27 cellular contexts compared by ENCODE assay signal in the genomic region with DNA sequence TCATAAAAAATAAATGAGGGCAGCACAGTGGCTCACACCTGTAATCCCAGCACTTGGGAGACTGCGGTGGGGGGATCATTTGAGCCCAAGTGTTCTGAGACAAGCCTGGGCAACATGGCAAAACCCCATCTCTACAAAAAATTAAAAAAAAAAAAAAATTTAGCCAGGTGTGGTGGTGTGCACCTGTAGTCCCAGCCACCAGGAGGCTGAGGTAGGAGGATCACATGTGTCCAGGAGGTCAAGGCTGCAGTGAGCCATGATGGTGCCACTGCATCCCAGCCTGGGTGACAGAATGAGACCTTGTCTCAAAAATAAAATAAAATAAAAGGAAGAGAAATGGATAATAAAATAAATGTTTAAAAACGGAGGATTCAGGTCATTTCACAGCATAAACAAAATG.
"Had no signal": no experiment of that assay in that cellular context is flagged by ENCODE, and none has a peak within 500 bp of the region (broad histone marks: within the 10 kb centered on the region; RNA-seq: fewer than 3 reads in every experiment).

No MANE protein-coding gene starts in this region.

- H3K9me3 ChIP-seq: ascending aorta, breast epithelium, colonic mucosa, gastroesophageal sphincter, heart right ventricle had no signal

- ATAC-seq: activated CD4-positive, alpha-beta T cell treated with anti-CD3 and anti-CD28 coated beads for 36 hours; activated naive CD4-positive, alpha-beta T cell treated with anti-CD3 and anti-CD28 coated beads, Interleukin-2, amount 50 U/mL, for 72 hours; activated T-cell treated with anti-CD3 and anti-CD28 coated beads, Interleukin-2, amount 50 U/mL, for 72 hours; esophagus mucosa; gastroesophageal sphincter; heart right ventricle had no signal

- H3K4me1 ChIP-seq: ascending aorta, breast epithelium, colonic mucosa, gastroesophageal sphincter, heart right ventricle had no signal

- H3K27ac ChIP-seq: ascending aorta, breast epithelium, cardiac muscle cell, colonic mucosa, gastroesophageal sphincter, heart right ventricle had no signal

- H3K27me3 ChIP-seq: ascending aorta, breast epithelium, cardiac muscle cell, colonic mucosa, gastroesophageal sphincter, heart right ventricle had no signal

- DNase-seq: activated CD4-positive, alpha-beta memory T cell treated with anti-CD3 and anti-CD28 coated beads for 36 hours; activated CD4-positive, alpha-beta T cell treated with anti-CD3 and anti-CD28 coated beads for 36 hours; activated CD4-positive, alpha-beta T cell treated with anti-CD3 and anti-CD28 coated beads, Interleukin-2, amount 10 ng/mL, durations not matched to agents 24 days and 14 days; activated CD4-positive, CD25-positive, alpha-beta regulatory T cell; activated CD4-positive, CD25-positive, alpha-beta regulatory T cell treated with anti-CD3 and anti-CD28 coated beads, Interleukin-2, amount 50 U/mL, for 72 hours; activated CD8-positive, alpha-beta memory T cell treated with anti-CD3 and anti-CD28 coated beads, Interleukin-2, amount 50 U/mL, for 48 hours; activated gamma-delta T cell; activated naive CD4-positive, alpha-beta T cell; activated naive CD4-positive, alpha-beta T cell treated with anti-CD3 and anti-CD28 coated beads, Interleukin-2, amount 10 ng/mL, durations not matched to agents 7 days and 5 days; activated naive CD8-positive, alpha-beta T cell treated with anti-CD3 and anti-CD28 coated beads, Interleukin-2, amount 10 ng/mL, durations not matched to agents 7 days and 5 days; activated T-cell treated with anti-CD3 and anti-CD28 coated beads for 4 hours; activated T-cell treated with anti-CD3 and anti-CD28 coated beads, Interleukin-2, amount 50 U/mL, for 24 hours; activated T-cell treated with anti-CD3 and anti-CD28 coated beads, Interleukin-2, amount 50 U/mL, for 72 hours; central memory CD4-positive, alpha-beta T cell; cerebellar nuclear complex; colonic mucosa; effector CD8-positive, alpha-beta T cell; foreskin fibroblast; heart right ventricle; T-helper 1 cell; T-helper 2 cell had no signal

- H3K36me3 ChIP-seq: breast epithelium, colonic mucosa had no signal

- H3K4me3 ChIP-seq: ascending aorta, breast epithelium, cardiac muscle cell, colonic mucosa, gastroesophageal sphincter, heart right ventricle had no signal
